ENCODE assay signal across 18 cellular contexts in genomic region chr17:65546579-65546978, GRCh38. TPM values are rescaled to one million over a fixed set of nuclear protein-coding genes. Genes with fewer than 3 reads are reported as not detected.
A peak's percentile ranks its signal among the peaks of the same experiment; 100 is the strongest.
DNase-seq lines count a peak whose midpoint lies in the region; ATAC-seq and TF ChIP-seq lines count a peak whose summit lies in the region.
"Had no signal": no experiment of that assay in that cellular context is flagged by ENCODE, and none has a peak within 500 bp of the region (broad histone marks: within the 10 kb centered on the region; RNA-seq: fewer than 3 reads in every experiment).

No MANE protein-coding gene starts in this region.

- no peak overlapping the region for H4K91ac ChIP-seq in IMR-90 (ENCODE audit: insufficient read depth, low read depth, low read length)

- H3K36me3 ChIP-seq in IMR-90 (ENCODE audit: control insufficient read depth, insufficient read depth, low read length) = peaks cover 9% of the 10 kb centered on the region; the same call in 1 of the 2 replicates
- H3K36me3 ChIP-seq in lower lobe of right lung = peaks cover 49% of the 10 kb centered on the region
- peaks cover 3 to 26% of the 10 kb centered on the region in 2 donors for H3K36me3 ChIP-seq in stomach smooth muscle (ENCODE audit: control insufficient read depth in 2 of 2, insufficient read depth in 2 of 2, low read length in 2 of 2)
- peaks cover 23% of the 10 kb centered on the region for H3K36me3 ChIP-seq in suprapubic skin

- H3K4me3 ChIP-seq in IMR-90 (ENCODE audit: insufficient read depth, low read depth, low read length) = no peak overlapping the region
- peak overlapping the region; percentile 7 for H3K4me3 ChIP-seq in lower lobe of right lung
- peak overlapping the region in 1 of 2 donors; percentile 8 for H3K4me3 ChIP-seq in stomach smooth muscle (ENCODE audit: low read length in 2 of 2)
- no peak overlapping the region for H3K4me3 ChIP-seq in suprapubic skin
- H3K4me3 ChIP-seq: MG63 had no signal

- H2AK9ac ChIP-seq in IMR-90 (replicated peaks; ENCODE audit: low read depth, low read length, poor library complexity) = no peak overlapping the region

- H3K9me3 ChIP-seq in IMR-90 (ENCODE audit: control insufficient read depth, insufficient read depth, low read length) = no peaks in the 10 kb centered on the region
- no peaks in the 10 kb centered on the region for H3K9me3 ChIP-seq in lower lobe of right lung
- H3K9me3 ChIP-seq in stomach smooth muscle (ENCODE audit: control insufficient read depth in 2 of 2, low read length in 2 of 2) = no peaks in the 10 kb centered on the region
- H3K9me3 ChIP-seq in suprapubic skin = no peaks in the 10 kb centered on the region
- H3K9me3 ChIP-seq: MG63 had no signal

- H3K27ac Mint-ChIP-seq in brain = peak overlapping the region; percentile 89 to 96 (median 93)
- H3K27ac Mint-ChIP-seq: activated naive CD8-positive, alpha-beta T cell treated with anti-CD3 and anti-CD28 coated beads for 36 hours had no signal

- no peak overlapping the region for H3K56ac ChIP-seq in IMR-90 (ENCODE audit: extremely low read depth, insufficient read depth, low read length)

- 0 out of 2 replicates have a peak, but pooled peaks cover 7% of the 10 kb centered on the region for H4K20me1 ChIP-seq in IMR-90 (ENCODE audit: insufficient read depth, low read length)

- peaks cover 3% of the 10 kb centered on the region; the same call in 1 of the 2 replicates for H3K9me1 ChIP-seq in IMR-90 (ENCODE audit: insufficient read depth, low read length)

- no peaks in the 10 kb centered on the region for H3K27me3 Mint-ChIP-seq in brain
- H3K27me3 Mint-ChIP-seq: activated naive CD8-positive, alpha-beta T cell treated with anti-CD3 and anti-CD28 coated beads for 36 hours; central memory CD8-positive, alpha-beta T cell had no signal

- intact Hi-C loops in IMR-90 (cut with micrococcal nuclease) (no loop called here), lower lobe of right lung (cut with DNase I) (no loop called here)

- no peak overlapping the region for H3K4me2 ChIP-seq in IMR-90 (ENCODE audit: low read depth, low read length)

- POLR2A ChIA-PET in IMR-90 (lab: Charles Lee; ENCODE audit: unreplicated experiment) = no interaction called here

- H3K79me1 ChIP-seq in IMR-90 (ENCODE audit: low read depth in 1 of 2, low read length in 2 of 2) = 0 out of 4 replicates have a peak, but pooled peaks cover 0 to 3% of the 10 kb centered on the region in 2 experiments

- no peak overlapping the region for H4K5ac ChIP-seq in IMR-90 (ENCODE audit: low read depth, low read length)

- no peak overlapping the region for H3K23ac ChIP-seq in IMR-90 (ENCODE audit: low read depth, low read length)

- H3K27me3 ChIP-seq in IMR-90 (ENCODE audit: control insufficient read depth, insufficient read depth, low read length) (no peaks in the 10 kb centered on the region), lower lobe of right lung (ENCODE audit: low read depth) (no peaks in the 10 kb centered on the region), stomach smooth muscle (ENCODE audit: control insufficient read depth in 1 of 2, insufficient read depth in 2 of 2, low read length in 2 of 2) (no peaks in the 10 kb centered on the region), suprapubic skin (no peaks in the 10 kb centered on the region)
- H3K27me3 ChIP-seq: MG63 had no signal

- H2BK15ac ChIP-seq in IMR-90 (ENCODE audit: low read depth, low read length) = no peak overlapping the region

- H3K9ac ChIP-seq in IMR-90 (ENCODE audit: low read depth, low read length) (no peak overlapping the region), stomach smooth muscle (ENCODE audit: low read length in 2 of 2) (no peak overlapping the region)

- H4K8ac ChIP-seq in IMR-90 (ENCODE audit: low read depth in 2 of 2, low read length in 2 of 2) = no peak overlapping the region

- dilution Hi-C loops in IMR-90 (cut with HindIII; ENCODE audit: low sequenced_read_pairs, unreplicated experiment) = no loop called here

- no TSS peak for BruUV-seq in IMR-90 (replicated peaks; lab: Mats Ljungman, UMichigan)

- H3K4me1 Mint-ChIP-seq in brain = peaks cover 16% of the 10 kb centered on the region
- H3K4me1 Mint-ChIP-seq: CD14-positive monocyte had no signal

- H3K18ac ChIP-seq in IMR-90 (ENCODE audit: low read depth, low read length) = no peak overlapping the region

- TF ChIP-seq EP300 in suprapubic skin (IDR thresholded peaks at IDR 0.05) = no peak

- no peak overlapping the region for H3K4ac ChIP-seq in IMR-90 (ENCODE audit: low read depth, low read length)

- H2BK5ac ChIP-seq in IMR-90 (ENCODE audit: low read depth, low read length, poor library complexity, severe bottlenecking) = no peak overlapping the region

- WGBS in IMR-90 (ENCODE audit: extremely low coverage in 2 of 2, insufficient read length in 1 of 2), 2 experiments = 83% methylated on average over 3 of the region's 4 CpGs; no CpG with 5 or more reads in 1 of the 2 experiments
- WGBS in suprapubic skin = 87% methylated on average over 4 of the region's 4 CpGs

- peak overlapping the region; percentile 14 for H2AFZ ChIP-seq in IMR-90 (replicated peaks; ENCODE audit: low read length, poor library complexity)

- TF ChIP-seq CTCF in IMR-90 (conservative IDR thresholded peaks at IDR 0.05; ENCODE audit: low read depth, low read length) (no peak), brain (conservative IDR thresholded peaks at IDR 0.05) (no peak), lower lobe of right lung (IDR thresholded peaks at IDR 0.05) (no peak), suprapubic skin (IDR thresholded peaks at IDR 0.05) (no peak)

- in situ Hi-C loops in IMR-90 (cut with MboI; ENCODE audit: low sequenced_read_pairs) = no loop called here

- H3K4me3 Mint-ChIP-seq in brain = peak overlapping the region; percentile 41 to 75 (median 66)
- H3K4me3 Mint-ChIP-seq: activated naive CD8-positive, alpha-beta T cell treated with anti-CD3 and anti-CD28 coated beads for 36 hours; CD14-positive monocyte; central memory CD8-positive, alpha-beta T cell had no signal

- DNase-seq in IMR-90 = no peak
- no peak for DNase-seq in lower lobe of right lung
- no peak for DNase-seq in suprapubic skin (ENCODE audit: low spot score in 2 of 2)
- DNase-seq in cerebellum (ENCODE audit: low spot score) = no peak
- DNase-seq: activated naive CD8-positive, alpha-beta T cell treated with anti-CD3 and anti-CD28 coated beads for 36 hours; glutamatergic neuron; GOT3; MG63; NCI-H774; stimulated activated CD4-positive, alpha-beta T cell treated with anti-CD3 and anti-CD28 coated beads, Interleukin-1b, Interleukin-23, amount 100 ng/mL, for 48 hours; stimulated activated CD8-positive, alpha-beta memory T cell treated with anti-CD3 and anti-CD28 coated beads, Interleukin-4, amount 100 ng/mL, for 48 hours; T-helper 1 cell had no signal

- H3K14ac ChIP-seq in IMR-90 (replicated peaks; ENCODE audit: low read depth, low read length) = no peak overlapping the region

- CTCF ChIA-PET in IMR-90 (lab: Yijun Ruan, JAX) = no interaction called here

- H2AK5ac ChIP-seq in IMR-90 (ENCODE audit: low read depth, low read length) = no peak overlapping the region

- no peak for TF ChIP-seq RAD21 in IMR-90 (IDR thresholded peaks at IDR 0.05; ENCODE audit: low read length)

- H3K36me3 Mint-ChIP-seq in brain = peaks cover 87% of the 10 kb centered on the region
- H3K36me3 Mint-ChIP-seq: CD14-positive monocyte had no signal

- TF ChIP-seq POLR2A in IMR-90 (IDR thresholded peaks at IDR 0.05; ENCODE audit: low read depth, low read length) = no peak
- TF ChIP-seq POLR2A in suprapubic skin (IDR thresholded peaks at IDR 0.05) = no peak

- peaks cover 5% of the 10 kb centered on the region; the same call in 1 of the 2 replicates for H3K4me1 ChIP-seq in IMR-90 (ENCODE audit: control insufficient read depth, insufficient read depth, low read length)
- H3K4me1 ChIP-seq in lower lobe of right lung = peaks cover 60% of the 10 kb centered on the region
- peaks cover 74% of the 10 kb centered on the region for H3K4me1 ChIP-seq in stomach smooth muscle (ENCODE audit: control insufficient read depth, insufficient read depth, low read length)
- peaks cover 48% of the 10 kb centered on the region for H3K4me1 ChIP-seq in suprapubic skin

- no peak overlapping the region for H2BK20ac ChIP-seq in IMR-90 (ENCODE audit: low read depth, low read length)

- no peak for ATAC-seq in IMR-90 (ENCODE audit: low read depth)
- ATAC-seq in lower lobe of right lung = no peak
- ATAC-seq in HG02973 (IDR thresholded peaks at IDR 0.05; ENCODE audit: unreplicated experiment) = no peak
- ATAC-seq: Panc1 had no signal

- H3K9me3 Mint-ChIP-seq in brain = no peaks in the 10 kb centered on the region
- H3K9me3 Mint-ChIP-seq: activated naive CD8-positive, alpha-beta T cell treated with anti-CD3 and anti-CD28 coated beads for 36 hours; CD14-positive monocyte; central memory CD8-positive, alpha-beta T cell had no signal

- H3K27ac ChIP-seq in IMR-90 (ENCODE audit: insufficient read depth, low read length) = no peak overlapping the region
- peak overlapping the region; percentile 71 for H3K27ac ChIP-seq in lower lobe of right lung
- peak overlapping the region; percentile 33 for H3K27ac ChIP-seq in stomach smooth muscle (ENCODE audit: low read length)
- no peak overlapping the region for H3K27ac ChIP-seq in suprapubic skin

- no peak overlapping the region for H2BK120ac ChIP-seq in IMR-90 (ENCODE audit: low read depth, low read length)

TF ChIP-seq in IMR-90, 13 proteins besides CTCF, POLR2A, EP300 and RAD21:
- TF ChIP-seq MXI1 (IDR thresholded peaks at IDR 0.05; ENCODE audit: borderline replicate concordance, low read depth, low read length) (no peak), RCOR1 (IDR thresholded peaks at IDR 0.05; ENCODE audit: insufficient replicate concordance, low read length) (no peak), NFE2L2 (IDR thresholded peaks at IDR 0.05; ENCODE audit: low read depth, low read length) (no peak), CHD1 (IDR thresholded peaks at IDR 0.05; ENCODE audit: low read depth, low read length) (no peak)

RNA-seq across cellular contexts. Expression of gene AXIN2, which starts 14.9 kb away (rescaled TPM):
- total RNA-seq in IMR-90 (2012; rRNA removed) (1.8 and 1.9 TPM in 2 replicates), lower lobe of right lung (53.4 TPM), suprapubic skin (10 to 100 TPM in 3 of 4 donors, 1 to 10 TPM in 1; 9.8 to 36.9 (median 19.8) TPM), cerebellum (41.2 TPM)
- polyA plus RNA-seq in IMR-90 (2012; rRNA removed) (0.91 and 0.99 TPM in 2 replicates), brain (ENCODE audit: insufficient read depth, low read depth, low replicate concordance) (5.6 TPM)
- 1.0 TPM in 2 replicates for polyA plus RNA-seq in IMR-90 (2012; cell fraction: cytosol; rRNA removed)
- polyA plus RNA-seq in IMR-90 (2012; cell fraction: nucleus; rRNA removed; ENCODE audit: low replicate concordance) = 2.3 and 2.4 TPM in 2 replicates

Comparison
In these comparisons a context has a peak if more than half of its experiments do, and no peak if none do; other contexts are left out.
1. H3K27ac ChIP-seq: peak in lower lobe of right lung (single experiment) and stomach smooth muscle (single experiment); none in IMR-90 (single experiment) and suprapubic skin (single experiment).